In the genomic region with DNA sequence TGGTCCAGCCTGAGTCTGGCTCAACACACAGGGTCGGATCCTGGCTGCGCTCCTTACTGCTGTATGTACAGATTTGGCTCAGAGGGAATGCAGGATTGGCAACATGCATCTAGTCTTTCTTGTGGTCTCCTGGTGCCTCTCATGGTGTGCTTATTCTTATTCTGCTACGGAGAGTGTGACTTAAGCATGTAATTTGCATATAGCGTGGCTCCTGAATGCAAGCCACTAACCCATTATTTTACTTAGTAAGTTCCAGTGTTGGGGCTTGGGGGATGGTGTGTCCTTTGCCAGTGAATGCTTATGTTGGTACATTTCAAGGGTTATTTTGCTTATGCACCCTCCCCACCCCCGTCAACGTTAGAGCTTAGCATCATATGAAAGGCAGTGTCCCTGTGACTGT, we compare ENCODE assay signal across 2 cellular contexts.
TF ChIP-seq lines count a peak whose summit lies in the region.

No MANE protein-coding gene starts in this region.

TF ChIP-seq in A549, 52 proteins besides CTCF, POLR2A, EP300 and RAD21 (continued from another document):
- no peak for TF ChIP-seq ZFP36 (IDR thresholded peaks at IDR 0.05; ENCODE audit: borderline replicate concordance, partially characterized antibody)
- TF ChIP-seq FOSL2 (IDR thresholded peaks at IDR 0.05), result no peak
- TF ChIP-seq FOSL2 (CRISPR knock-in tag; IDR thresholded peaks at IDR 0.05), result no peak
- TF ChIP-seq JUNB (IDR thresholded peaks at IDR 0.05), result no peak

TF ChIP-seq in HepG2, 621 proteins besides CTCF, POLR2A, EP300 and RAD21 (continued from another document):
- TF ChIP-seq, protein P1, sequence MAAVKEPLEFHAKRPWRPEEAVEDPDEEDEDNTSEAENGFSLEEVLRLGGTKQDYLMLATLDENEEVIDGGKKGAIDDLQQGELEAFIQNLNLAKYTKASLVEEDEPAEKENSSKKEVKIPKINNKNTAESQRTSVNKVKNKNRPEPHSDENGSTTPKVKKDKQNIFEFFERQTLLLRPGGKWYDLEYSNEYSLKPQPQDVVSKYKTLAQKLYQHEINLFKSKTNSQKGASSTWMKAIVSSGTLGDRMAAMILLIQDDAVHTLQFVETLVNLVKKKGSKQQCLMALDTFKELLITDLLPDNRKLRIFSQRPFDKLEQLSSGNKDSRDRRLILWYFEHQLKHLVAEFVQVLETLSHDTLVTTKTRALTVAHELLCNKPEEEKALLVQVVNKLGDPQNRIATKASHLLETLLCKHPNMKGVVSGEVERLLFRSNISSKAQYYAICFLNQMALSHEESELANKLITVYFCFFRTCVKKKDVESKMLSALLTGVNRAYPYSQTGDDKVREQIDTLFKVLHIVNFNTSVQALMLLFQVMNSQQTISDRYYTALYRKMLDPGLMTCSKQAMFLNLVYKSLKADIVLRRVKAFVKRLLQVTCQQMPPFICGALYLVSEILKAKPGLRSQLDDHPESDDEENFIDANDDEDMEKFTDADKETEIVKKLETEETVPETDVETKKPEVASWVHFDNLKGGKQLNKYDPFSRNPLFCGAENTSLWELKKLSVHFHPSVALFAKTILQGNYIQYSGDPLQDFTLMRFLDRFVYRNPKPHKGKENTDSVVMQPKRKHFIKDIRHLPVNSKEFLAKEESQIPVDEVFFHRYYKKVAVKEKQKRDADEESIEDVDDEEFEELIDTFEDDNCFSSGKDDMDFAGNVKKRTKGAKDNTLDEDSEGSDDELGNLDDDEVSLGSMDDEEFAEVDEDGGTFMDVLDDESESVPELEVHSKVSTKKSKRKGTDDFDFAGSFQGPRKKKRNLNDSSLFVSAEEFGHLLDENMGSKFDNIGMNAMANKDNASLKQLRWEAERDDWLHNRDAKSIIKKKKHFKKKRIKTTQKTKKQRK (IDR thresholded peaks at IDR 0.05; ENCODE audit: low read length), result no peak
- TF ChIP-seq ZBTB44 (CRISPR knock-in tag; IDR thresholded peaks at IDR 0.05) (no peak), FOXO1 (CRISPR knock-in tag; IDR thresholded peaks at IDR 0.05) (no peak), ZNF24 (IDR thresholded peaks at IDR 0.05) (no peak), ZNF615 (CRISPR knock-in tag; IDR thresholded peaks at IDR 0.05; ENCODE audit: borderline replicate concordance) (no peak), PRDM4 (CRISPR knock-in tag; IDR thresholded peaks at IDR 0.05; ENCODE audit: borderline replicate concordance) (no peak), FOXP4 (CRISPR knock-in tag; IDR thresholded peaks at IDR 0.05) (no peak), ZNF777 (CRISPR knock-in tag; IDR thresholded peaks at IDR 0.05) (no peak), NCOA5 (CRISPR knock-in tag; IDR thresholded peaks at IDR 0.05) (no peak), KDM3A (CRISPR knock-in tag; IDR thresholded peaks at IDR 0.05; ENCODE audit: low read depth) (no peak), MTA1 (CRISPR knock-in tag; IDR thresholded peaks at IDR 0.05; ENCODE audit: borderline replicate concordance) (no peak), HCFC1 (IDR thresholded peaks at IDR 0.05; ENCODE audit: low read depth, low read length) (no peak)
- TF ChIP-seq, protein P2, sequence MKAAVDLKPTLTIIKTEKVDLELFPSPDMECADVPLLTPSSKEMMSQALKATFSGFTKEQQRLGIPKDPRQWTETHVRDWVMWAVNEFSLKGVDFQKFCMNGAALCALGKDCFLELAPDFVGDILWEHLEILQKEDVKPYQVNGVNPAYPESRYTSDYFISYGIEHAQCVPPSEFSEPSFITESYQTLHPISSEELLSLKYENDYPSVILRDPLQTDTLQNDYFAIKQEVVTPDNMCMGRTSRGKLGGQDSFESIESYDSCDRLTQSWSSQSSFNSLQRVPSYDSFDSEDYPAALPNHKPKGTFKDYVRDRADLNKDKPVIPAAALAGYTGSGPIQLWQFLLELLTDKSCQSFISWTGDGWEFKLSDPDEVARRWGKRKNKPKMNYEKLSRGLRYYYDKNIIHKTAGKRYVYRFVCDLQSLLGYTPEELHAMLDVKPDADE (CRISPR knock-in tag; IDR thresholded peaks at IDR 0.05), result no peak
- TF ChIP-seq, protein P3, sequence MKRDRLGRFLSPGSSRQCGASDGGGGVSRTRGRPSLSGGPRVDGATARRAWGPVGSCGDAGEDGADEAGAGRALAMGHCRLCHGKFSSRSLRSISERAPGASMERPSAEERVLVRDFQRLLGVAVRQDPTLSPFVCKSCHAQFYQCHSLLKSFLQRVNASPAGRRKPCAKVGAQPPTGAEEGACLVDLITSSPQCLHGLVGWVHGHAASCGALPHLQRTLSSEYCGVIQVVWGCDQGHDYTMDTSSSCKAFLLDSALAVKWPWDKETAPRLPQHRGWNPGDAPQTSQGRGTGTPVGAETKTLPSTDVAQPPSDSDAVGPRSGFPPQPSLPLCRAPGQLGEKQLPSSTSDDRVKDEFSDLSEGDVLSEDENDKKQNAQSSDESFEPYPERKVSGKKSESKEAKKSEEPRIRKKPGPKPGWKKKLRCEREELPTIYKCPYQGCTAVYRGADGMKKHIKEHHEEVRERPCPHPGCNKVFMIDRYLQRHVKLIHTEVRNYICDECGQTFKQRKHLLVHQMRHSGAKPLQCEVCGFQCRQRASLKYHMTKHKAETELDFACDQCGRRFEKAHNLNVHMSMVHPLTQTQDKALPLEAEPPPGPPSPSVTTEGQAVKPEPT (CRISPR knock-in tag; IDR thresholded peaks at IDR 0.05; ENCODE audit: low read depth), result no peak
